Comparison of ENCODE assay signal across 33 cellular contexts in genomic region chr2:239148495-239149200, GRCh38.
DNase-seq lines count a peak whose midpoint lies in the region; ATAC-seq and TF ChIP-seq lines count a peak whose summit lies in the region.
"Had no signal": no experiment of that assay in that cellular context is flagged by ENCODE, and none has a peak within 500 bp of the region (broad histone marks: within the 10 kb centered on the region; RNA-seq: fewer than 3 reads in every experiment).

No MANE protein-coding gene starts in this region.

- H2AK5ac ChIP-seq in neuronal stem cell (ENCODE audit: low read depth, low read length): no peak overlapping the region

- peak; percentile 6 for DNase-seq in left ventricle myocardium inferior
- no peak for DNase-seq in Right ventricle myocardium superior
- peak; percentile 7 for DNase-seq in glutamatergic neuron
- DNase-seq in neuronal stem cell (ENCODE audit: low spot score): no peak
- peak; percentile 21 to 66 for DNase-seq in aorta
- DNase-seq: activated CD4-positive, alpha-beta T cell treated with anti-CD3 and anti-CD28 coated beads, Interleukin-2, amount 50 U/mL, for 4 hours; activated CD8-positive, alpha-beta memory T cell treated with anti-CD3 and anti-CD28 coated beads, Interleukin-2, amount 50 U/mL, for 48 hours; COR-L47; DMS53; effector memory CD4-positive, alpha-beta T cell; Karpas-422; NCI-H1417; NCI-H2029; NCI-H2227 treated with DMSO at 0.1 percent for 48 hours; NCI-H526; NK-92 treated with Interleukin-12 subunit alpha and Interleukin-12 subunit beta, amount 100 ng/mL, for 24 hours; PC-3; stimulated activated CD4-positive, alpha-beta T cell treated with anti-CD3 and anti-CD28 coated beads, Interleukin-15, amount 100 ng/mL, for 24 hours had no signal

- H2AFZ ChIP-seq in neuronal stem cell (ENCODE audit: low read length): no peak overlapping the region
- H2AFZ ChIP-seq: parathyroid adenoma had no signal

- H2BK15ac ChIP-seq in neuronal stem cell (ENCODE audit: low read length): no peak overlapping the region

- no CpG with 5 or more reads among the region's 28 CpGs for WGBS in neuronal stem cell (ENCODE audit: extremely low coverage in 2 of 2, insufficient read length in 2 of 2, insufficient replicate concordance in 1 of 2), 2 donors
- WGBS in aorta, 2 donors: 95 to 96% methylated on average over 28 of the region's 28 CpGs

- no peak overlapping the region for H2BK12ac ChIP-seq in neuronal stem cell (ENCODE audit: low read length)

- ATAC-seq in Right ventricle myocardium superior (ENCODE audit: poor library complexity) (no peak), aorta (ENCODE audit: low FRiP score) (no peak), GM19452 (IDR thresholded peaks at IDR 0.05; ENCODE audit: unreplicated experiment) (no peak), HG02642 (IDR thresholded peaks at IDR 0.05; ENCODE audit: poor library complexity, unreplicated experiment) (no peak)
- ATAC-seq: activated CD4-positive, CD25-positive, alpha-beta regulatory T cell treated with anti-CD3 and anti-CD28 coated beads, Interleukin-2, amount 50 U/mL, for 24 hours; PC-3; Right ventricle myocardium inferior; SK-N-SH treated with all-trans-retinoic acid at 6 μM for 48 hours; stimulated activated effector memory CD8-positive, alpha-beta T cell treated with anti-CD3 and anti-CD28 coated beads, Interleukin-12 subunit alpha, Interleukin-12 subunit beta, amount 100 ng/mL, for 72 hours had no signal

- peaks cover 8% of the 10 kb centered on the region for H3K79me1 ChIP-seq in neuronal stem cell (ENCODE audit: low read depth, low read length)

- H3K36me3 ChIP-seq in left ventricle myocardium inferior: peaks cover 48% of the 10 kb centered on the region
- H3K36me3 ChIP-seq in neuronal stem cell (replicated peaks in 1 of 2; ENCODE audit: control insufficient read depth in 2 of 2, insufficient read depth in 2 of 2, low read length in 2 of 2): peaks cover 17 to 65% of the 10 kb centered on the region in 2 donors
- H3K36me3 ChIP-seq in aorta (ENCODE audit: control insufficient read depth in 1 of 2, insufficient read depth in 2 of 2, low read length in 1 of 2): peaks cover 0 to 2% of the 10 kb centered on the region in 2 donors

- no peak overlapping the region for H2BK120ac ChIP-seq in neuronal stem cell (ENCODE audit: low read depth, low read length)

- H3K9me3 ChIP-seq in left ventricle myocardium inferior (replicated peaks): no peaks in the 10 kb centered on the region
- H3K9me3 ChIP-seq in neuronal stem cell (replicated peaks in 1 of 2; ENCODE audit: control insufficient read depth in 2 of 2, insufficient read depth in 1 of 2, low read depth in 1 of 2, low read length in 2 of 2): no peaks in the 10 kb centered on the region
- H3K9me3 ChIP-seq in aorta (ENCODE audit: control insufficient read depth, low read length): no peaks in the 10 kb centered on the region
- H3K9me3 ChIP-seq: ascending aorta; BLaER1 treated with 17β-estradiol and CSF1 and Interleukin-3, amounts not matched to agents 10 nM and 100 nM had no signal

- H2BK5ac ChIP-seq in neuronal stem cell (ENCODE audit: low read length): no peak overlapping the region

- H3K4ac ChIP-seq in neuronal stem cell (ENCODE audit: low read length): no peak overlapping the region

- peaks cover 5% of the 10 kb centered on the region for H3K27me3 Mint-ChIP-seq in glutamatergic neuron (ENCODE audit: unreplicated experiment)
- H3K27me3 Mint-ChIP-seq: activated naive CD4-positive, alpha-beta T cell treated with anti-CD3 and anti-CD28 coated beads, Interleukin-2, amount 50 U/mL, for 24 hours; type B pancreatic cell had no signal

- H3K23ac ChIP-seq in neuronal stem cell (ENCODE audit: low read depth, low read length, poor library complexity): no peak overlapping the region

- H3K9me3 Mint-ChIP-seq in glutamatergic neuron (ENCODE audit: unreplicated experiment): peaks cover 3% of the 10 kb centered on the region
- H3K9me3 Mint-ChIP-seq: activated naive CD4-positive, alpha-beta T cell treated with anti-CD3 and anti-CD28 coated beads, Interleukin-2, amount 50 U/mL, for 24 hours; neural crest cell; stimulated activated effector memory CD8-positive, alpha-beta T cell treated with anti-CD3 and anti-CD28 coated beads, Interleukin-12 subunit alpha, Interleukin-12 subunit beta, amount 100 ng/mL, for 72 hours; type B pancreatic cell had no signal

- peak overlapping the region; percentile 72 for H3K18ac ChIP-seq in neuronal stem cell (ENCODE audit: low read length)

- TF ChIP-seq CTCF in left ventricle myocardium inferior (IDR thresholded peaks at IDR 0.05; ENCODE audit: borderline replicate concordance) (no peak), glutamatergic neuron (IDR thresholded peaks at IDR 0.05; ENCODE audit: partially characterized antibody, unreplicated experiment) (no peak)

- H3K4me3 ChIP-seq in left ventricle myocardium inferior (no peak overlapping the region), neuronal stem cell (ENCODE audit: low read length in 2 of 2) (no peak overlapping the region), aorta (ENCODE audit: low read length in 2 of 2) (no peak overlapping the region)
- H3K4me3 ChIP-seq: ascending aorta; BLaER1 treated with 17β-estradiol and CSF1 and Interleukin-3, amounts not matched to agents 10 nM and 100 nM; coronary artery had no signal

- H3K27ac ChIP-seq in left ventricle myocardium inferior (replicated peaks): no peak overlapping the region
- no peak overlapping the region for H3K27ac ChIP-seq in neuronal stem cell (replicated peaks; ENCODE audit: low read length)
- no peak overlapping the region for H3K27ac ChIP-seq in aorta (ENCODE audit: low read depth in 1 of 2, low read length in 2 of 2)
- H3K27ac ChIP-seq: ascending aorta; BLaER1 treated with 17β-estradiol and CSF1 and Interleukin-3, amounts not matched to agents 10 nM and 100 nM; coronary artery; epithelial cell of prostate; parathyroid adenoma had no signal

- no peak overlapping the region for H3K4me3 Mint-ChIP-seq in glutamatergic neuron (ENCODE audit: unreplicated experiment)
- H3K4me3 Mint-ChIP-seq: activated T-helper 1 cell treated with anti-CD3 and anti-CD28 coated beads, Interleukin-12 subunit alpha, Interleukin-12 subunit beta, Interleukin-2, Interleukin-4 antibody, amounts not matched to agents 30 ng/mL and 10 ng/mL and 1 ng/mL, durations not matched to agents 14 hours and 24 hours and 36 hours; neural crest cell; stimulated activated effector memory CD8-positive, alpha-beta T cell treated with anti-CD3 and anti-CD28 coated beads, Interleukin-12 subunit alpha, Interleukin-12 subunit beta, amount 100 ng/mL, for 72 hours; type B pancreatic cell had no signal

- H3K4me1 ChIP-seq in left ventricle myocardium inferior (peaks cover 23% of the 10 kb centered on the region), neuronal stem cell (ENCODE audit: control insufficient read depth in 2 of 2, insufficient read depth in 1 of 2, low read depth in 1 of 2, low read length in 2 of 2) (no peaks in the 10 kb centered on the region), aorta (ENCODE audit: control insufficient read depth in 1 of 2, insufficient read depth in 2 of 2, low read length in 2 of 2) (no peaks in the 10 kb centered on the region)
- H3K4me1 ChIP-seq: ascending aorta, parathyroid adenoma had no signal

- no peak overlapping the region for H4K8ac ChIP-seq in neuronal stem cell (ENCODE audit: low read depth, low read length)

- H3K27me3 ChIP-seq in left ventricle myocardium inferior (ENCODE audit: low read depth) (no peaks in the 10 kb centered on the region), neuronal stem cell (ENCODE audit: control insufficient read depth in 3 of 3, insufficient read depth in 3 of 3, low read depth in 1 of 3, low read length in 3 of 3) (no peaks in the 10 kb centered on the region), aorta (ENCODE audit: control insufficient read depth in 1 of 2, insufficient read depth in 2 of 2, low read length in 1 of 2) (no peaks in the 10 kb centered on the region)
- H3K27me3 ChIP-seq: ascending aorta; BLaER1 treated with 17β-estradiol and CSF1 and Interleukin-3, amounts not matched to agents 10 nM and 100 nM had no signal

- H3K9ac ChIP-seq in neuronal stem cell (ENCODE audit: low read depth, low read length, poor library complexity): no peak overlapping the region
- H3K9ac ChIP-seq: BLaER1 treated with 17β-estradiol and CSF1 and Interleukin-3, amounts not matched to agents 10 nM and 100 nM; parathyroid adenoma had no signal

- intact Hi-C loops in left ventricle myocardium inferior (cut with micrococcal nuclease): no loop called here
- intact Hi-C loops in Right ventricle myocardium superior (cut with DNase I): no loop called here
- intact Hi-C loops in aorta (cut with DNase I): loop anchor here in 1 of 2 donors (10.0 kb wide), 2 partner anchors 146 to 256 kb away; partner anchors contain the start of gene HDAC4

- no peak overlapping the region for H3K4me2 ChIP-seq in neuronal stem cell (ENCODE audit: insufficient read depth, low read length, poor library complexity, severe bottlenecking)
- H3K4me2 ChIP-seq: BLaER1 treated with 17β-estradiol and CSF1 and Interleukin-3, amounts not matched to agents 10 nM and 100 nM had no signal

- no peak overlapping the region for H3K27ac Mint-ChIP-seq in glutamatergic neuron (ENCODE audit: unreplicated experiment)
- H3K27ac Mint-ChIP-seq: activated T-helper 1 cell treated with anti-CD3 and anti-CD28 coated beads, Interleukin-12 subunit alpha, Interleukin-12 subunit beta, Interleukin-2, Interleukin-4 antibody, amounts not matched to agents 30 ng/mL and 10 ng/mL and 1 ng/mL, durations not matched to agents 14 hours and 24 hours and 36 hours; stimulated activated effector memory CD8-positive, alpha-beta T cell treated with anti-CD3 and anti-CD28 coated beads, Interleukin-12 subunit alpha, Interleukin-12 subunit beta, amount 100 ng/mL, for 72 hours had no signal

- H3K14ac ChIP-seq in neuronal stem cell (ENCODE audit: low read length): no peak overlapping the region

- H4K91ac ChIP-seq in neuronal stem cell (ENCODE audit: low read depth, low read length, poor library complexity): no peak overlapping the region

- peaks cover 13% of the 10 kb centered on the region for H3K4me1 Mint-ChIP-seq in glutamatergic neuron (ENCODE audit: low read depth, unreplicated experiment)
- H3K4me1 Mint-ChIP-seq: neural crest cell had no signal

- no peaks in the 10 kb centered on the region for H3K36me3 Mint-ChIP-seq in glutamatergic neuron (ENCODE audit: unreplicated experiment)

Comparison
In these comparisons a context has a peak if more than half of its experiments do, and no peak if none do; other contexts are left out.
1. DNase-seq: peak in left ventricle myocardium inferior (single experiment), glutamatergic neuron (single experiment) and aorta (2 of 2); none in Right ventricle myocardium superior (single experiment) and neuronal stem cell (single experiment).